ENCODE assay signal across 8 cellular contexts in the genomic region with DNA sequence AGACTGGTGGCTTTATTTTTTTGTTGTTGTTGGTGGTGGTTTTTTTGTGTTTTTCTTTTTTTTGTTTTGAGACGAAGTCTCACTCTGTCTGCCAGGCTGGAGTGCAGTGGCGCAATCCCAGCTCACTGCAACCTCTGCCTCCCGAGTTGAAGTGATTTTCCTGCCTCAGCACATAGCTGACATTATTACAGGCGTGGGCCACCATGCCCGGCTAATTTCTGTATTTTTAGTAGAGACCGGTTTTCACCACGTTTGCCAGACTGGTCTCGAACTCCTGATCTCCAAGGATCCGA. TPM values are rescaled to one million over a fixed set of nuclear protein-coding genes. Genes with fewer than 3 reads are reported as not detected.
DNase-seq lines count a peak whose midpoint lies in the region; ATAC-seq and TF ChIP-seq lines count a peak whose summit lies in the region.
"Had no signal": no experiment of that assay in that cellular context is flagged by ENCODE, and none has a peak within 500 bp of the region (broad histone marks: within the 10 kb centered on the region; RNA-seq: fewer than 3 reads in every experiment).

No MANE protein-coding gene starts in this region.

- TSS peak; percentile 16 for BruUV-seq in OCI-LY7 (replicated peaks; lab: Mats Ljungman, UMichigan)

- intact Hi-C loops in OCI-LY7 (cut with micrococcal nuclease; ENCODE audit: unreplicated experiment) = no loop called here
- intact Hi-C loops in lower lobe of right lung (cut with DNase I) = loop anchor here (10.0 kb wide), 1 partner anchor 48 kb away; no protein-coding TSS in a partner anchor
- intact Hi-C loops in posterior cingulate gyrus (cut with DNase I) = no loop called here

- no peak for TF ChIP-seq EP300 in suprapubic skin (IDR thresholded peaks at IDR 0.05)

- TF ChIP-seq CTCF in OCI-LY7 (conservative IDR thresholded peaks at IDR 0.05; ENCODE audit: low read length) = no peak
- TF ChIP-seq CTCF in choroid plexus epithelial cell (conservative IDR thresholded peaks at IDR 0.05; ENCODE audit: low read depth, low read length) = no peak
- no peak for TF ChIP-seq CTCF in lower lobe of right lung (IDR thresholded peaks at IDR 0.05)
- no peak for TF ChIP-seq CTCF in suprapubic skin (IDR thresholded peaks at IDR 0.05)

- H3K9me3 ChIP-seq in OCI-LY7 (ENCODE audit: low read length) = no peaks in the 10 kb centered on the region
- H3K9me3 ChIP-seq in lower lobe of right lung = no peaks in the 10 kb centered on the region
- no peaks in the 10 kb centered on the region for H3K9me3 ChIP-seq in suprapubic skin

- H2AFZ ChIP-seq in OCI-LY7 (ENCODE audit: low read length) = no peak overlapping the region

- H4K20me1 ChIP-seq in OCI-LY7 (ENCODE audit: insufficient read depth, low read length) = peaks cover 21% of the 10 kb centered on the region

- ATAC-seq in lower lobe of right lung (peak; percentile 34 to 49), GM18861 (IDR thresholded peaks at IDR 0.05; ENCODE audit: unreplicated experiment) (no peak), GM18867 (IDR thresholded peaks at IDR 0.05; ENCODE audit: unreplicated experiment) (no peak)

- peaks cover 65% of the 10 kb centered on the region for H3K4me1 ChIP-seq in OCI-LY7 (ENCODE audit: insufficient read depth, low read length, poor library complexity, severe bottlenecking)
- peaks cover 32% of the 10 kb centered on the region for H3K4me1 ChIP-seq in lower lobe of right lung
- peaks cover 30% of the 10 kb centered on the region for H3K4me1 ChIP-seq in suprapubic skin

- H3K27ac ChIP-seq in OCI-LY7 (ENCODE audit: low read depth, low read length, poor library complexity, severe bottlenecking) (peak overlapping the region; percentile 81), lower lobe of right lung (peak overlapping the region; percentile 86), suprapubic skin (peak overlapping the region; percentile 78)

- H3K79me2 ChIP-seq in OCI-LY7 (ENCODE audit: insufficient read depth, low read depth, low read length) = peaks cover 58% of the 10 kb centered on the region

- WGBS in suprapubic skin = 17% methylated on average over 9 of the region's 9 CpGs

- no peak for TF ChIP-seq POLR2A in suprapubic skin (IDR thresholded peaks at IDR 0.05)

- H3K27me3 ChIP-seq in lower lobe of right lung (ENCODE audit: low read depth) (no peaks in the 10 kb centered on the region), suprapubic skin (no peaks in the 10 kb centered on the region)

- CTCF ChIA-PET in OCI-LY7 (lab: Charles Lee; ENCODE audit: unreplicated experiment) = no interaction called here

- no peaks in the 10 kb centered on the region for H3K9me2 ChIP-seq in OCI-LY7 (ENCODE audit: insufficient read depth, low read length)

- DNase-seq in OCI-LY7 (ENCODE audit: low spot score) = no peak
- peak; percentile 57 for DNase-seq in choroid plexus epithelial cell (ENCODE audit: low read depth)
- DNase-seq in lower lobe of right lung = peak; percentile 52
- no peak for DNase-seq in suprapubic skin (ENCODE audit: low spot score in 2 of 2)
- no peak for DNase-seq in posterior cingulate gyrus
- DNase-seq: HCEC 1CT had no signal

- peak overlapping the region; percentile 73 for H3K4me3 ChIP-seq in OCI-LY7 (ENCODE audit: low read depth, low read length, poor library complexity, severe bottlenecking)
- peak overlapping the region; percentile 83 for H3K4me3 ChIP-seq in choroid plexus epithelial cell (ENCODE audit: low read depth, low read length)
- peak overlapping the region; percentile 78 for H3K4me3 ChIP-seq in lower lobe of right lung
- peak overlapping the region; percentile 66 for H3K4me3 ChIP-seq in suprapubic skin

- POLR2A ChIA-PET in OCI-LY7 (lab: Charles Lee) = interaction anchor here (0.6 to 5.3 kb wide), 8 partner anchors 9 to 53 kb away, joined by 3 to 32 read pairs (median 4); no protein-coding TSS in a partner anchor

- H3K36me3 ChIP-seq in OCI-LY7 (ENCODE audit: insufficient read depth, low read length) = peaks cover 56% of the 10 kb centered on the region
- H3K36me3 ChIP-seq in lower lobe of right lung = peaks cover 27% of the 10 kb centered on the region
- no peaks in the 10 kb centered on the region for H3K36me3 ChIP-seq in suprapubic skin

- H3K4me2 ChIP-seq in OCI-LY7 (ENCODE audit: low read length) = peak overlapping the region; percentile 96

RNA-seq across cellular contexts. Expression of a gene that starts 0.7 kb away (rescaled TPM):
- 74.7 and 78.4 TPM in 2 replicates for total RNA-seq in OCI-LY7 (2014; rRNA removed; shearing (Covaris generic))
- total RNA-seq in OCI-LY7 (2022) (166 and 167 TPM in 2 replicates), lower lobe of right lung (12.8 TPM), suprapubic skin (1 to 10 TPM; 1.0 to 4.0 (median 2.5) TPM)

Comparison
In these comparisons a context has a peak if more than half of its experiments do, and no peak if none do; other contexts are left out.
1. DNase-seq: peak in choroid plexus epithelial cell (single experiment) and lower lobe of right lung (single experiment); none in OCI-LY7 (single experiment), suprapubic skin (0 of 2) and posterior cingulate gyrus (0 of 10).
2. ATAC-seq: peak in lower lobe of right lung (2 of 2); none in GM18861 (single experiment) and GM18867 (single experiment).
3. Peak in every context shown above with its lines, with median percentiles within 50 percentile points of each other: H3K27ac ChIP-seq and H3K4me3 ChIP-seq.